In the genomic region with DNA sequence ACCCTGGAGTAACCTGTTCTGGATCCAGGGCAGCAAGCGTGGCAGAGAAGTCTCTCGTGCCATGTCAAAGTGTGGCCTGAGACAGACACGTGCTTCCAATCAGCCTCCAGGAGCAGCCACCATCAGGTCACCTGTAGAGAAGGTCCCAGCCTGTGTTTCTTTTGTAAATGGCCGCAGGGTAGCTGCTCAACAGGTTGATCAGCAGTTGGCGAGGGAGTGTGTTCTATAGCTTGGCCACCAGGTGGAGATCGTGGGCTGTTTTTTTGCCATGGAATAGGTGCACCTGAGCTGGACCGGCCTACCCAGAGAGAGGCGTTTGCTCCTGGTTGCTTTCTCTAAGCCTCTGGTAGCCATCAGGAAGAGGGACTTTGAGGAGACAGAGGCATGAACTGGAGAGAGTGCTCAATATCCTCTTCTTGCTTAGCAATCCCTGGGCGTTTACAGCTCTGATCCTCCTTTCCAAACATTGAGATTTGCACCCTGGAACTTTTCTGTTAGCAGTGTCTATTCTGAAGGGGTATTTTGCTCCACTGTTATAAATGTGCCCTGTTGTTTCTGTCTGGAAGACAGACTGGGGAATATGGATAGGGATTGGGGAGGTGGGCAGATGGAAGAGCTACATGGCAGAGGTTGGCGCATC, we compare ENCODE assay signal across 8 cellular contexts. TPM values are rescaled to one million over a fixed set of nuclear protein-coding genes. Genes with fewer than 3 reads are reported as not detected.
A peak's percentile ranks its signal among the peaks of the same experiment; 100 is the strongest.
DNase-seq lines count a peak whose midpoint lies in the region; ATAC-seq and TF ChIP-seq lines count a peak whose summit lies in the region.

No MANE protein-coding gene starts in this region.

- H3K4me3 ChIP-seq in BE2C (ENCODE audit: low read depth, low read length) (no peak overlapping the region), choroid plexus epithelial cell (ENCODE audit: low read depth, low read length) (no peak overlapping the region)

- DNase-seq in BE2C (peak; percentile 44), NCI-H345 (lab: John Stamatoyannopoulos, UW) (peak; percentile 71), choroid plexus epithelial cell (ENCODE audit: low read depth) (peak; percentile 71), medulla oblongata (ENCODE audit: extremely low spot score) (peak; percentile 58)
- peak; percentile 53 for DNase-seq in activated CD4-positive, alpha-beta T cell treated with anti-CD3 and anti-CD28 coated beads for 1 hour
- DNase-seq in stimulated activated CD8-positive, alpha-beta memory T cell treated with anti-CD3 and anti-CD28 coated beads, Interleukin-4, amount 100 ng/mL, for 48 hours: peak; percentile 78

- H3K36me3 ChIP-seq in BE2C: no peaks in the 10 kb centered on the region

- H3K4me1 ChIP-seq in BE2C: no peaks in the 10 kb centered on the region

- H3K9me3 ChIP-seq in BE2C: no peaks in the 10 kb centered on the region

- TF ChIP-seq CTCF in BE2C (IDR thresholded peaks at IDR 0.05; ENCODE audit: low read depth, low read length): peak; percentile 70
- TF ChIP-seq CTCF in choroid plexus epithelial cell (conservative IDR thresholded peaks at IDR 0.05; ENCODE audit: low read depth, low read length): peak; percentile 88

- H3K27me3 ChIP-seq in BE2C: no peaks in the 10 kb centered on the region

- peak; percentile 94 for ATAC-seq in GM19035 (IDR thresholded peaks at IDR 0.05; ENCODE audit: unreplicated experiment)
- ATAC-seq in HG03139 (IDR thresholded peaks at IDR 0.05; ENCODE audit: unreplicated experiment): peak; percentile 92

RNA-seq across cellular contexts. Expression of a gene that starts 34.2 kb away (rescaled TPM):
- not detected for polyA plus RNA-seq in BE2C (2012; ENCODE audit: insufficient read depth, insufficient read length, low read depth)
